Comparison of ENCODE assay signal across 15 cellular contexts in the genomic region with DNA sequence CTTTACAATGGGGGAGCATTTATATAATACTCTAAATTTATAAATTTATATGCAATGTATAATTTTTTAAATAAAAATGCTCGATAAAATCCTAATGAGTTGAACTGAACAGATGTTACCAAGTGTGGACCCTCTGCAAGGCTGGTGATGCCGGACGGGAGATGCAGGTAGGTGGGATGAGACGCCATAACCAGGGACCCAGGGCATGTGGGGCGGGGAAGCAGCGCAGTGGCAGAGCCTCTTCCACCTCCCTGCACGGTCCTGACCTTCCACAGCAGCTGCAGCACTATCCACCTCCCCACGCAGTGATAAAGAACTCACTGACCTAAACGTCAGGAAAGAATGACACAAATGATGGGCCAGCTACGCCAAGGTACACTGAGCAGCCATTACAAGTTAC. TPM values are rescaled to one million over a fixed set of nuclear protein-coding genes. Genes with fewer than 3 reads are reported as not detected.
DNase-seq lines count a peak whose midpoint lies in the region; ATAC-seq and TF ChIP-seq lines count a peak whose summit lies in the region.
"Had no signal": no experiment of that assay in that cellular context is flagged by ENCODE, and none has a peak within 500 bp of the region (broad histone marks: within the 10 kb centered on the region; RNA-seq: fewer than 3 reads in every experiment).

No MANE protein-coding gene starts in this region.

- intact Hi-C loops in right lobe of liver (cut with DNase I): no loop called here

- 90 to 99% methylated on average over 8 to 10 of the region's 10 CpGs for WGBS in endodermal cell (ENCODE audit: insufficient coverage in 1 of 2, insufficient read length in 1 of 2), 2 experiments
- 81% methylated on average over 9 of the region's 10 CpGs for WGBS in right lobe of liver (ENCODE audit: insufficient coverage, low coverage, low lambda C conversion rate, missing lambda C conversion rate)

- no peak overlapping the region for H3K9ac ChIP-seq in endodermal cell (ENCODE audit: extremely low read depth, low read length, poor library complexity, severe bottlenecking)
- H3K9ac ChIP-seq: BLaER1 treated with 17β-estradiol and CSF1 and Interleukin-3, amounts not matched to agents 10 nM and 100 nM had no signal

- H3K4me3 ChIP-seq in endodermal cell (ENCODE audit: low read length) (no peak overlapping the region), right lobe of liver (no peak overlapping the region)
- H3K4me3 ChIP-seq: BLaER1 treated with 17β-estradiol and CSF1 and Interleukin-3, amounts not matched to agents 10 nM and 100 nM; GM12878; GM23338 had no signal

- no peak overlapping the region for H3K27ac Mint-ChIP-seq in endodermal cell
- H3K27ac Mint-ChIP-seq: CD4-positive, alpha-beta T cell; GM23338 had no signal

- TF ChIP-seq POLR2A in right lobe of liver (IDR thresholded peaks at IDR 0.05): no peak

- H3K4me1 Mint-ChIP-seq in endodermal cell: peaks cover 9% of the 10 kb centered on the region

- no peaks in the 10 kb centered on the region for H3K9me3 ChIP-seq in endodermal cell (ENCODE audit: control insufficient read depth, low read length)
- no peaks in the 10 kb centered on the region for H3K9me3 ChIP-seq in right lobe of liver
- H3K9me3 ChIP-seq: BLaER1 treated with 17β-estradiol and CSF1 and Interleukin-3, amounts not matched to agents 10 nM and 100 nM had no signal

- ATAC-seq in right lobe of liver: no peak
- no peak for ATAC-seq in GM18511 (IDR thresholded peaks at IDR 0.05; ENCODE audit: unreplicated experiment)
- ATAC-seq: GM12878, GM23338 had no signal

- peak; percentile 33 for DNase-seq in activated effector memory CD4-positive, alpha-beta T cell treated with anti-CD3 and anti-CD28 coated beads, Interleukin-2, amount 50 U/mL, for 16 hours
- DNase-seq in activated effector memory CD4-positive, alpha-beta T cell treated with Interleukin-2 at 50 U/mL for 16 hours: no peak
- DNase-seq in endodermal cell (peak; percentile 9), mesenteric fat pad (ENCODE audit: low spot score) (peak; percentile 35), right lobe of liver (no peak), A172 (ENCODE audit: low spot score) (no peak)
- DNase-seq: 8988T; ACHN; CD4-positive, alpha-beta T cell; DMS79; H7 had no signal

- H3K27ac ChIP-seq in endodermal cell (ENCODE audit: low read depth, low read length) (no peak overlapping the region), right lobe of liver (no peak overlapping the region)
- H3K27ac ChIP-seq: BLaER1 treated with 17β-estradiol and CSF1 and Interleukin-3, amounts not matched to agents 10 nM and 100 nM had no signal

- TF ChIP-seq CTCF in endodermal cell (conservative IDR thresholded peaks at IDR 0.05) (no peak), right lobe of liver (IDR thresholded peaks at IDR 0.05) (no peak)

- peaks cover 5% of the 10 kb centered on the region for H3K4me1 ChIP-seq in endodermal cell (ENCODE audit: control insufficient read depth, insufficient read depth, low read length)
- peaks cover 0 to 11% (median 0%) of the 10 kb centered on the region in 4 donors for H3K4me1 ChIP-seq in right lobe of liver
- H3K4me1 ChIP-seq: BLaER1 treated with 17β-estradiol and CSF1 and Interleukin-3, amounts not matched to agents 10 nM and 100 nM had no signal

- no peaks in the 10 kb centered on the region for H3K27me3 ChIP-seq in endodermal cell (ENCODE audit: control insufficient read depth, insufficient read depth, low read length, poor library complexity, severe bottlenecking)
- H3K27me3 ChIP-seq in right lobe of liver: no peaks in the 10 kb centered on the region
- H3K27me3 ChIP-seq: BLaER1 treated with 17β-estradiol and CSF1 and Interleukin-3, amounts not matched to agents 10 nM and 100 nM had no signal

- H3K27me3 Mint-ChIP-seq in endodermal cell (ENCODE audit: insufficient read depth): no peaks in the 10 kb centered on the region

- no peak overlapping the region for H3K4me3 Mint-ChIP-seq in endodermal cell
- H3K4me3 Mint-ChIP-seq: CD4-positive, alpha-beta T cell; GM23338 had no signal

- H3K36me3 Mint-ChIP-seq in endodermal cell (ENCODE audit: low read depth): no peaks in the 10 kb centered on the region

- no peaks in the 10 kb centered on the region for H3K36me3 ChIP-seq in endodermal cell (ENCODE audit: control insufficient read depth, insufficient read depth, low read length)
- H3K36me3 ChIP-seq in right lobe of liver: peaks cover 0 to 3% (median 0%) of the 10 kb centered on the region in 4 donors
- H3K36me3 ChIP-seq: BLaER1 treated with 17β-estradiol and CSF1 and Interleukin-3, amounts not matched to agents 10 nM and 100 nM had no signal

- no peaks in the 10 kb centered on the region for H3K9me3 Mint-ChIP-seq in endodermal cell
- H3K9me3 Mint-ChIP-seq: CD4-positive, alpha-beta T cell; GM23338 had no signal

RNA-seq across cellular contexts. Expression of gene PCSK6, which starts 12.8 kb away (rescaled TPM):
- total RNA-seq in endodermal cell: 1 to 10 TPM; 6.6 to 9.8 TPM
- 4.2 TPM for polyA plus RNA-seq in endodermal cell (2013, experiment 1 of 2)
- 4.7 TPM for polyA plus RNA-seq in endodermal cell (2013, experiment 2 of 2)
- total RNA-seq in mesenteric fat pad: 16.9 TPM
- total RNA-seq in right lobe of liver: 100 to 1,000 TPM; 165 to 218 (median 207) TPM
- 5.5 and 10.0 TPM in 2 replicates for total RNA-seq in A172 (2014; rRNA removed; shearing (Covaris generic))

Comparison
In these comparisons a context has a peak if more than half of its experiments do, and no peak if none do; other contexts are left out.
1. DNase-seq: peak in activated effector memory CD4-positive, alpha-beta T cell treated with anti-CD3 and anti-CD28 coated beads, Interleukin-2, amount 50 U/mL, for 16 hours (single experiment), endodermal cell (single experiment) and mesenteric fat pad (single experiment); none in activated effector memory CD4-positive, alpha-beta T cell treated with Interleukin-2 at 50 U/mL for 16 hours (single experiment), right lobe of liver (0 of 3) and A172 (single experiment).